ENCODE assay signal across 1 cellular context in genomic region chr6:166411271-166411670, GRCh38.
TF ChIP-seq lines count a peak whose summit lies in the region.

No MANE protein-coding gene starts in this region.

TF ChIP-seq in GM23338, 12 proteins besides CTCF, POLR2A, EP300 and RAD21 (continued from another document):
- TF ChIP-seq REST (IDR thresholded peaks at IDR 0.05; ENCODE audit: unreplicated experiment): no peak
- no peak for TF ChIP-seq POLR2AphosphoS5 (IDR thresholded peaks at IDR 0.05; ENCODE audit: low read depth)
- TF ChIP-seq ZNF114 (CRISPR knock-in tag; IDR thresholded peaks at IDR 0.05): no peak
- no peak for TF ChIP-seq STAT1 (IDR thresholded peaks at IDR 0.05; ENCODE audit: unreplicated experiment)
- TF ChIP-seq ZNF462 (CRISPR knock-in tag; IDR thresholded peaks at IDR 0.05): no peak
- TF ChIP-seq EZH2 (IDR thresholded peaks at IDR 0.05; ENCODE audit: low read depth, unreplicated experiment): no peak
- no peak for TF ChIP-seq CREB1 (CRISPR knock-in tag; IDR thresholded peaks at IDR 0.05; ENCODE audit: low read depth)
- no peak for TF ChIP-seq NANOG (IDR thresholded peaks at IDR 0.05; ENCODE audit: borderline replicate concordance)
- no peak for TF ChIP-seq EZH2phosphoT487 (IDR thresholded peaks at IDR 0.05; ENCODE audit: unreplicated experiment)
- no peak for TF ChIP-seq ZNF331 (CRISPR knock-in tag; IDR thresholded peaks at IDR 0.05; ENCODE audit: low read depth)
